Comparison of ENCODE assay signal across 20 cellular contexts in genomic region chr2:190723397-190724090, GRCh38.
DNase-seq lines count a peak whose midpoint lies in the region; ATAC-seq and TF ChIP-seq lines count a peak whose summit lies in the region.
"Had no signal": no experiment of that assay in that cellular context is flagged by ENCODE, and none has a peak within 500 bp of the region (broad histone marks: within the 10 kb centered on the region; RNA-seq: fewer than 3 reads in every experiment).

No MANE protein-coding gene starts in this region.

- peak overlapping the region; percentile 78 for H3K4me2 ChIP-seq in OCI-LY3 (ENCODE audit: low read length)
- H3K4me2 ChIP-seq: A549, KMS-11, PC-9 had no signal

- H3K9ac ChIP-seq in OCI-LY3 (ENCODE audit: low read length): no peak overlapping the region
- H3K9ac ChIP-seq: KMS-11 had no signal

- H3K9me3 ChIP-seq in OCI-LY3 (ENCODE audit: insufficient read depth, low read length) (no peaks in the 10 kb centered on the region), right lobe of liver (no peaks in the 10 kb centered on the region)
- H3K9me3 ChIP-seq: A549, spleen, stomach, vagina had no signal

- no peaks in the 10 kb centered on the region for H3K27me3 Mint-ChIP-seq in activated CD4-positive, alpha-beta T cell treated with anti-CD3 and anti-CD28 coated beads for 36 hours

- no peak for DNase-seq in activated CD4-positive, alpha-beta T cell treated with anti-CD3 and anti-CD28 coated beads for 36 hours
- DNase-seq in activated CD4-positive, alpha-beta T cell treated with anti-CD3 and anti-CD28 coated beads for 1 hour: no peak
- DNase-seq in dermis blood vessel endothelial cell (peak; percentile 69), lung microvascular endothelial cell (ENCODE audit: low read depth in 2 of 2) (peak; percentile 41 to 50), mucosa of gallbladder (ENCODE audit: low spot score) (no peak), right lobe of liver (no peak)
- DNase-seq: C1 segment of cervical spinal cord, H9, NCI-H1092, NCI-H2107, NCI-H69, PC-9, spleen, stomach had no signal

- peaks cover 67% of the 10 kb centered on the region for H3K4me1 Mint-ChIP-seq in activated CD4-positive, alpha-beta T cell treated with anti-CD3 and anti-CD28 coated beads for 36 hours

- H3K36me3 ChIP-seq in OCI-LY3 (replicated peaks; ENCODE audit: low read depth, low read length): no peaks in the 10 kb centered on the region
- no peaks in the 10 kb centered on the region for H3K36me3 ChIP-seq in right lobe of liver
- H3K36me3 ChIP-seq: spleen, stomach, vagina had no signal

- no peaks in the 10 kb centered on the region for H3K79me2 ChIP-seq in OCI-LY3 (ENCODE audit: low read length)

- H3K27ac ChIP-seq in OCI-LY3 (ENCODE audit: low read length): no peak overlapping the region
- no peak overlapping the region for H3K27ac ChIP-seq in right lobe of liver
- H3K27ac ChIP-seq: A549, KMS-11, PC-9, spleen, vagina had no signal

- 54% methylated on average over 5 of the region's 7 CpGs for WGBS in right lobe of liver (ENCODE audit: insufficient coverage, low coverage, low lambda C conversion rate, missing lambda C conversion rate)

- POLR2A ChIA-PET in activated CD4-positive, alpha-beta T cell treated with anti-CD3 and anti-CD28 coated beads for 36 hours (lab: Charles Lee): interaction anchor here (2.4 kb wide), 1 partner anchor 41 kb away, joined by 7 read pairs; no protein-coding TSS in a partner anchor

- H2AFZ ChIP-seq in OCI-LY3 (ENCODE audit: low read depth, low read length): no peak overlapping the region
- H2AFZ ChIP-seq: PC-9 had no signal

- intact Hi-C loops in activated CD4-positive, alpha-beta T cell treated with anti-CD3 and anti-CD28 coated beads for 36 hours (cut with DNase I, micrococcal nuclease): loop anchor here (2.0 to 5.0 kb wide), 9 partner anchors 21 to 954 kb away; partner anchors contain the start of genes MFSD6 (in 1 of the 2), NABP1 (in 1 of the 2) and NEMP2 (in 1 of the 2)
- intact Hi-C loops in right lobe of liver (cut with DNase I): no loop called here

- peaks cover 48% of the 10 kb centered on the region for H3K4me1 ChIP-seq in OCI-LY3 (ENCODE audit: low read length)
- H3K4me1 ChIP-seq in right lobe of liver: no peaks in the 10 kb centered on the region
- H3K4me1 ChIP-seq: spleen, vagina had no signal

- peaks cover 20% of the 10 kb centered on the region for H3K27me3 ChIP-seq in OCI-LY3 (ENCODE audit: low read depth, low read length)
- no peaks in the 10 kb centered on the region for H3K27me3 ChIP-seq in right lobe of liver
- H3K27me3 ChIP-seq: spleen, stomach, vagina had no signal

- CTCF ChIA-PET in activated CD4-positive, alpha-beta T cell treated with anti-CD3 and anti-CD28 coated beads for 36 hours (lab: Charles Lee): no interaction called here

- H3K4me3 Mint-ChIP-seq in activated CD4-positive, alpha-beta T cell treated with anti-CD3 and anti-CD28 coated beads for 36 hours: peak overlapping the region; percentile 48
- H3K4me3 Mint-ChIP-seq: H9 had no signal

- H3K9me3 Mint-ChIP-seq in activated CD4-positive, alpha-beta T cell treated with anti-CD3 and anti-CD28 coated beads for 36 hours (ENCODE audit: low read depth): peaks cover 1% of the 10 kb centered on the region
- H3K9me3 Mint-ChIP-seq: H9 had no signal

- TF ChIP-seq CTCF in OCI-LY3 (IDR thresholded peaks at IDR 0.05; ENCODE audit: low read depth, low read length) (no peak), right lobe of liver (IDR thresholded peaks at IDR 0.05) (no peak)

- ATAC-seq in activated CD4-positive, alpha-beta T cell treated with anti-CD3 and anti-CD28 coated beads for 36 hours: no peak
- ATAC-seq in right lobe of liver: no peak
- ATAC-seq in HG03354 (IDR thresholded peaks at IDR 0.05; ENCODE audit: poor library complexity, severe bottlenecking, unreplicated experiment): no peak
- ATAC-seq: A549, left lobe of liver had no signal

- TF ChIP-seq POLR2A in right lobe of liver (IDR thresholded peaks at IDR 0.05): no peak

- no peaks in the 10 kb centered on the region for H4K20me1 ChIP-seq in OCI-LY3 (ENCODE audit: insufficient read depth, low read length)

- H3K36me3 Mint-ChIP-seq in activated CD4-positive, alpha-beta T cell treated with anti-CD3 and anti-CD28 coated beads for 36 hours (ENCODE audit: low read depth): no peaks in the 10 kb centered on the region

- H3K4me3 ChIP-seq in OCI-LY3 (ENCODE audit: low read length) (peak overlapping the region; percentile 60; the same call in 1 of the 2 replicates), right lobe of liver (no peak overlapping the region)
- H3K4me3 ChIP-seq: A549, PC-9, spleen, stomach, vagina had no signal

- H3K27ac Mint-ChIP-seq in activated CD4-positive, alpha-beta T cell treated with anti-CD3 and anti-CD28 coated beads for 36 hours: peak overlapping the region; percentile 97

Comparison
In these comparisons a context has a peak if more than half of its experiments do, and no peak if none do; other contexts are left out.
1. DNase-seq: peak in dermis blood vessel endothelial cell (single experiment) and lung microvascular endothelial cell (2 of 2); none in activated CD4-positive, alpha-beta T cell treated with anti-CD3 and anti-CD28 coated beads for 36 hours (single experiment), activated CD4-positive, alpha-beta T cell treated with anti-CD3 and anti-CD28 coated beads for 1 hour (single experiment), mucosa of gallbladder (single experiment) and right lobe of liver (0 of 3).
2. intact Hi-C loops: an anchor here in activated CD4-positive, alpha-beta T cell treated with anti-CD3 and anti-CD28 coated beads for 36 hours (2.0 to 5.0 kb wide); none called in right lobe of liver.